In the genomic region with DNA sequence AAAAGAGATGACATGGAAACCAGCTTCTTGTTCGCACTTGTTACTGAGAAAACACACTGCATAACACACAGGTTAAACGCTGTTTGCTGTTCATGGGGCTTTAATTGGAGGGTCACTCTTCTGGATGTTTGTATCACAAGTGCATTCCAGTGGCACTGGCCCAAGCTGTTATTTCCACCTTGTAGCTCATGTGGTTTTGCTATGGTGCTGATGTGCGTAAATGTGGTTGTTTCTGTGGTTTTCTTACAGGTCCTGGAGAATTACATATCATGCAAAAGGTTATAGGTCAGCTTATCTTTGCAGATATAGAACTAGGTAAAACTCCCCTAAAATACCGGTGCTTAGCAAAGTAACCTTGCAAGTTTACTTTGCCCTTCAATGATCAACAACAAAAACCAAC, we compare ENCODE assay signal across 8 cellular contexts.
DNase-seq lines count a peak whose midpoint lies in the region; ATAC-seq and TF ChIP-seq lines count a peak whose summit lies in the region.
"Had no signal": no experiment of that assay in that cellular context is flagged by ENCODE, and none has a peak within 500 bp of the region (broad histone marks: within the 10 kb centered on the region; RNA-seq: fewer than 3 reads in every experiment).

No MANE protein-coding gene starts in this region.

- no peak for TF ChIP-seq POLR2A in body of pancreas (IDR thresholded peaks at IDR 0.05)

- no peaks in the 10 kb centered on the region for H3K27me3 ChIP-seq in lower lobe of right lung (ENCODE audit: low read depth)
- H3K27me3 ChIP-seq in body of pancreas = no peaks in the 10 kb centered on the region

- H3K36me3 ChIP-seq in lower lobe of right lung (no peaks in the 10 kb centered on the region), body of pancreas (replicated peaks in 1 of 2; ENCODE audit: insufficient read depth in 1 of 2, low read depth in 2 of 2) (no peaks in the 10 kb centered on the region)

- H3K4me1 Mint-ChIP-seq in T-helper 1 cell treated with Interleukin-12 subunit alpha and Interleukin-12 subunit beta and Interleukin-4 antibody, amounts not matched to agents 30 μg/mL and 1 μg/mL, for 36 hours (ENCODE audit: low read depth) = peaks cover 48% of the 10 kb centered on the region

- H3K4me3 ChIP-seq in lower lobe of right lung = no peak overlapping the region
- H3K4me3 ChIP-seq in body of pancreas = no peak overlapping the region

- no peaks in the 10 kb centered on the region for H3K4me1 ChIP-seq in lower lobe of right lung
- H3K4me1 ChIP-seq in body of pancreas = no peaks in the 10 kb centered on the region

- intact Hi-C loops in lower lobe of right lung (cut with DNase I) = no loop called here
- intact Hi-C loops in body of pancreas (cut with DNase I) = no loop called here

- peak; percentile 59 for ATAC-seq in GM18498 (IDR thresholded peaks at IDR 0.05; ENCODE audit: unreplicated experiment)
- ATAC-seq in HG02610 (IDR thresholded peaks at IDR 0.05; ENCODE audit: unreplicated experiment) = peak; percentile 43
- peak; percentile 83 to 86 for ATAC-seq in lower lobe of right lung
- no peak for ATAC-seq in body of pancreas

- H3K27ac Mint-ChIP-seq in T-helper 1 cell treated with Interleukin-12 subunit alpha and Interleukin-12 subunit beta and Interleukin-4 antibody, amounts not matched to agents 30 μg/mL and 1 μg/mL, for 36 hours = peak overlapping the region; percentile 84

- H3K9me3 ChIP-seq in lower lobe of right lung (no peaks in the 10 kb centered on the region), body of pancreas (no peaks in the 10 kb centered on the region)

- peak overlapping the region; percentile 25 for H3K4me3 Mint-ChIP-seq in T-helper 1 cell treated with Interleukin-12 subunit alpha and Interleukin-12 subunit beta and Interleukin-4 antibody, amounts not matched to agents 30 μg/mL and 1 μg/mL, for 36 hours

- no peaks in the 10 kb centered on the region for H3K27me3 Mint-ChIP-seq in T-helper 1 cell treated with Interleukin-12 subunit alpha and Interleukin-12 subunit beta and Interleukin-4 antibody, amounts not matched to agents 30 μg/mL and 1 μg/mL, for 36 hours (ENCODE audit: low read depth)

- H3K27ac ChIP-seq in lower lobe of right lung = no peak overlapping the region
- H3K27ac ChIP-seq in body of pancreas = no peak overlapping the region

- DNase-seq in lower lobe of right lung (peak; percentile 57), GOT3 (lab: John Stamatoyannopoulos, UW) (no peak), body of pancreas (no peak)
- DNase-seq in stimulated activated CD8-positive, alpha-beta memory T cell treated with anti-CD3 and anti-CD28 coated beads, Interleukin-4, amount 100 ng/mL, for 48 hours = no peak
- DNase-seq: hippocampal formation had no signal

- peaks cover 41% of the 10 kb centered on the region for H3K9me3 Mint-ChIP-seq in T-helper 1 cell treated with Interleukin-12 subunit alpha and Interleukin-12 subunit beta and Interleukin-4 antibody, amounts not matched to agents 30 μg/mL and 1 μg/mL, for 36 hours

- H3K36me3 Mint-ChIP-seq in T-helper 1 cell treated with Interleukin-12 subunit alpha and Interleukin-12 subunit beta and Interleukin-4 antibody, amounts not matched to agents 30 μg/mL and 1 μg/mL, for 36 hours (ENCODE audit: low read depth) = peaks cover 58% of the 10 kb centered on the region

- TF ChIP-seq CTCF in lower lobe of right lung (IDR thresholded peaks at IDR 0.05) (no peak), body of pancreas (IDR thresholded peaks at IDR 0.05) (no peak)

- WGBS in body of pancreas, 2 donors = 70 to 76% methylated on average over 4 of the region's 4 CpGs
